ENCODE assay signal across 2 cellular contexts in the genomic region with DNA sequence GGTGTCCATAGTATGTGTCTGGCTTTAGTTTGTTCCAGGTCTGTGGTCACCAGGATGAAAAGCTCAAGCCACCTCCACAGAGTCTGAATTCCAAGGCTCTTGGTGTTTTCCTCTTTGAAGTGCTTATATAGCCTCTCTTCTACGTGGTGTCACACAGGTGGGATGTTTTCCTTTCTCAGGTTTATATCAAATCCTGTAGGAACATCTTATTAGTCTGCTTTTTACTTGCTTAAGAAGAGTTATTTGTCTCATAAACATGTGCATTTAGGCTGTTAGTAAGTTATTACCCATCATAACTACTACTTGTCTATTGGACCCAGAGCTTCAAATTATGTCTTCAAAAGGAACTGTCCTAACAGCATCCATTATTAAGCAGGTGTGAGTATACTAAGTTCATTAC.
TF ChIP-seq lines count a peak whose summit lies in the region.

A gene (minus strand): TSS at position 101 of the 400 bp plus-strand sequence. CDS start 92 bp downstream, at position 9.

TF ChIP-seq in HepG2, 621 proteins besides CTCF, POLR2A, EP300 and RAD21:
- TF ChIP-seq, protein P1, sequence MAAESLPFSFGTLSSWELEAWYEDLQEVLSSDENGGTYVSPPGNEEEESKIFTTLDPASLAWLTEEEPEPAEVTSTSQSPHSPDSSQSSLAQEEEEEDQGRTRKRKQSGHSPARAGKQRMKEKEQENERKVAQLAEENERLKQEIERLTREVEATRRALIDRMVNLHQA (CRISPR knock-in tag; IDR thresholded peaks at IDR 0.05), result no peak
- TF ChIP-seq CBX1 (IDR thresholded peaks at IDR 0.05; ENCODE audit: low read depth) (no peak), HNF4A (CRISPR knock-in tag; IDR thresholded peaks at IDR 0.05) (no peak), TARDBP (CRISPR knock-in tag; IDR thresholded peaks at IDR 0.05) (no peak), BCL6 (CRISPR knock-in tag; IDR thresholded peaks at IDR 0.05) (no peak), RARA (CRISPR knock-in tag; IDR thresholded peaks at IDR 0.05) (no peak), CC2D1A (CRISPR knock-in tag; IDR thresholded peaks at IDR 0.05) (no peak), NCOA2 (CRISPR knock-in tag; IDR thresholded peaks at IDR 0.05) (no peak), AGO1 (IDR thresholded peaks at IDR 0.05; ENCODE audit: low read depth, low read length, poor library complexity, severe bottlenecking) (no peak)
- TF ChIP-seq, protein P2, sequence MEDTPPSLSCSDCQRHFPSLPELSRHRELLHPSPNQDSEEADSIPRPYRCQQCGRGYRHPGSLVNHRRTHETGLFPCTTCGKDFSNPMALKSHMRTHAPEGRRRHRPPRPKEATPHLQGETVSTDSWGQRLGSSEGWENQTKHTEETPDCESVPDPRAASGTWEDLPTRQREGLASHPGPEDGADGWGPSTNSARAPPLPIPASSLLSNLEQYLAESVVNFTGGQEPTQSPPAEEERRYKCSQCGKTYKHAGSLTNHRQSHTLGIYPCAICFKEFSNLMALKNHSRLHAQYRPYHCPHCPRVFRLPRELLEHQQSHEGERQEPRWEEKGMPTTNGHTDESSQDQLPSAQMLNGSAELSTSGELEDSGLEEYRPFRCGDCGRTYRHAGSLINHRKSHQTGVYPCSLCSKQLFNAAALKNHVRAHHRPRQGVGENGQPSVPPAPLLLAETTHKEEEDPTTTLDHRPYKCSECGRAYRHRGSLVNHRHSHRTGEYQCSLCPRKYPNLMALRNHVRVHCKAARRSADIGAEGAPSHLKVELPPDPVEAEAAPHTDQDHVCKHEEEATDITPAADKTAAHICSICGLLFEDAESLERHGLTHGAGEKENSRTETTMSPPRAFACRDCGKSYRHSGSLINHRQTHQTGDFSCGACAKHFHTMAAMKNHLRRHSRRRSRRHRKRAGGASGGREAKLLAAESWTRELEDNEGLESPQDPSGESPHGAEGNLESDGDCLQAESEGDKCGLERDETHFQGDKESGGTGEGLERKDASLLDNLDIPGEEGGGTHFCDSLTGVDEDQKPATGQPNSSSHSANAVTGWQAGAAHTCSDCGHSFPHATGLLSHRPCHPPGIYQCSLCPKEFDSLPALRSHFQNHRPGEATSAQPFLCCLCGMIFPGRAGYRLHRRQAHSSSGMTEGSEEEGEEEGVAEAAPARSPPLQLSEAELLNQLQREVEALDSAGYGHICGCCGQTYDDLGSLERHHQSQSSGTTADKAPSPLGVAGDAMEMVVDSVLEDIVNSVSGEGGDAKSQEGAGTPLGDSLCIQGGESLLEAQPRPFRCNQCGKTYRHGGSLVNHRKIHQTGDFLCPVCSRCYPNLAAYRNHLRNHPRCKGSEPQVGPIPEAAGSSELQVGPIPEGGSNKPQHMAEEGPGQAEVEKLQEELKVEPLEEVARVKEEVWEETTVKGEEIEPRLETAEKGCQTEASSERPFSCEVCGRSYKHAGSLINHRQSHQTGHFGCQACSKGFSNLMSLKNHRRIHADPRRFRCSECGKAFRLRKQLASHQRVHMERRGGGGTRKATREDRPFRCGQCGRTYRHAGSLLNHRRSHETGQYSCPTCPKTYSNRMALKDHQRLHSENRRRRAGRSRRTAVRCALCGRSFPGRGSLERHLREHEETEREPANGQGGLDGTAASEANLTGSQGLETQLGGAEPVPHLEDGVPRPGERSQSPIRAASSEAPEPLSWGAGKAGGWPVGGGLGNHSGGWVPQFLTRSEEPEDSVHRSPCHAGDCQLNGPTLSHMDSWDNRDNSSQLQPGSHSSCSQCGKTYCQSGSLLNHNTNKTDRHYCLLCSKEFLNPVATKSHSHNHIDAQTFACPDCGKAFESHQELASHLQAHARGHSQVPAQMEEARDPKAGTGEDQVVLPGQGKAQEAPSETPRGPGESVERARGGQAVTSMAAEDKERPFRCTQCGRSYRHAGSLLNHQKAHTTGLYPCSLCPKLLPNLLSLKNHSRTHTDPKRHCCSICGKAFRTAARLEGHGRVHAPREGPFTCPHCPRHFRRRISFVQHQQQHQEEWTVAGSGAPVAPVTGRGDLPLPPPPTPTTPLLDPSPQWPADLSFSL (CRISPR knock-in tag; IDR thresholded peaks at IDR 0.05), result no peak

TF ChIP-seq in IMR-90, 13 proteins besides CTCF, POLR2A, EP300 and RAD21:
- TF ChIP-seq, protein P3, sequence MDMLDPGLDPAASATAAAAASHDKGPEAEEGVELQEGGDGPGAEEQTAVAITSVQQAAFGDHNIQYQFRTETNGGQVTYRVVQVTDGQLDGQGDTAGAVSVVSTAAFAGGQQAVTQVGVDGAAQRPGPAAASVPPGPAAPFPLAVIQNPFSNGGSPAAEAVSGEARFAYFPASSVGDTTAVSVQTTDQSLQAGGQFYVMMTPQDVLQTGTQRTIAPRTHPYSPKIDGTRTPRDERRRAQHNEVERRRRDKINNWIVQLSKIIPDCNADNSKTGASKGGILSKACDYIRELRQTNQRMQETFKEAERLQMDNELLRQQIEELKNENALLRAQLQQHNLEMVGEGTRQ (IDR thresholded peaks at IDR 0.05; ENCODE audit: low read depth, low read length), result no peak
- TF ChIP-seq CHD1 (IDR thresholded peaks at IDR 0.05; ENCODE audit: low read depth, low read length) (no peak), MAFK (IDR thresholded peaks at IDR 0.05; ENCODE audit: low read depth, low read length) (no peak), CEBPB (IDR thresholded peaks at IDR 0.05; ENCODE audit: low read depth, low read length) (no peak), MXI1 (IDR thresholded peaks at IDR 0.05; ENCODE audit: borderline replicate concordance, low read depth, low read length) (no peak), MAZ (IDR thresholded peaks at IDR 0.05; ENCODE audit: borderline replicate concordance, low read depth, low read length) (no peak), FOS (IDR thresholded peaks at IDR 0.05; ENCODE audit: low read depth, low read length) (no peak), RFX5 (IDR thresholded peaks at IDR 0.05; ENCODE audit: low read depth, low read length) (no peak), RCOR1 (IDR thresholded peaks at IDR 0.05; ENCODE audit: insufficient replicate concordance, low read length) (no peak), NFE2L2 (IDR thresholded peaks at IDR 0.05; ENCODE audit: low read depth, low read length) (no peak), BHLHE40 (IDR thresholded peaks at IDR 0.05; ENCODE audit: low read depth, low read length) (no peak), SMC3 (IDR thresholded peaks at IDR 0.05; ENCODE audit: low read depth, low read length) (no peak)
- TF ChIP-seq, protein P4, sequence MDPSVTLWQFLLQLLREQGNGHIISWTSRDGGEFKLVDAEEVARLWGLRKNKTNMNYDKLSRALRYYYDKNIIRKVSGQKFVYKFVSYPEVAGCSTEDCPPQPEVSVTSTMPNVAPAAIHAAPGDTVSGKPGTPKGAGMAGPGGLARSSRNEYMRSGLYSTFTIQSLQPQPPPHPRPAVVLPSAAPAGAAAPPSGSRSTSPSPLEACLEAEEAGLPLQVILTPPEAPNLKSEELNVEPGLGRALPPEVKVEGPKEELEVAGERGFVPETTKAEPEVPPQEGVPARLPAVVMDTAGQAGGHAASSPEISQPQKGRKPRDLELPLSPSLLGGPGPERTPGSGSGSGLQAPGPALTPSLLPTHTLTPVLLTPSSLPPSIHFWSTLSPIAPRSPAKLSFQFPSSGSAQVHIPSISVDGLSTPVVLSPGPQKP (IDR thresholded peaks at IDR 0.05; ENCODE audit: borderline replicate concordance, low read depth, low read length), result no peak
TF ChIP-seq in IMR-90: peak in this region for 0.
